9 cellular contexts compared by ENCODE assay signal in genomic region chr6:27836080-27836782, GRCh38.
A peak's percentile ranks its signal among the peaks of the same experiment; 100 is the strongest.
DNase-seq lines count a peak whose midpoint lies in the region; ATAC-seq, FAIRE-seq and TF ChIP-seq lines count a peak whose summit lies in the region.
"Had no signal": no experiment of that assay in that cellular context is flagged by ENCODE, and none has a peak within 500 bp of the region (broad histone marks: within the 10 kb centered on the region; RNA-seq: fewer than 3 reads in every experiment).

No MANE protein-coding gene starts in this region.

- TF ChIP-seq CTCF in CD8-positive, alpha-beta T cell (IDR thresholded peaks at IDR 0.05), result no peak
- TF ChIP-seq CTCF in NB4 (IDR thresholded peaks at IDR 0.05; ENCODE audit: low read depth, low read length), result no peak
- TF ChIP-seq CTCF in H1 (IDR thresholded peaks at IDR 0.05; ENCODE audit: control extremely low read depth in 1 of 3, insufficient read depth in 1 of 3, low read depth in 1 of 3, low read length in 3 of 3), result no peak
- no peak for TF ChIP-seq CTCF in neutrophil (IDR thresholded peaks at IDR 0.05)

- H3K4ac ChIP-seq in H1 (replicated peaks; ENCODE audit: insufficient read length, low read depth, low read length), result no peak overlapping the region

- peaks cover 26% of the 10 kb centered on the region for H3K4me1 Mint-ChIP-seq in CD8-positive, alpha-beta T cell (ENCODE audit: low read depth)

- 0 out of 2 replicates have a peak overlapping the region, but pooled peaks have one; percentile 0 for H3K18ac ChIP-seq in H1 (ENCODE audit: extremely low read depth, low read length)

- H3K4me1 ChIP-seq in CD8-positive, alpha-beta T cell (ENCODE audit: insufficient read depth, low read length), result peaks cover 38% of the 10 kb centered on the region
- H3K4me1 ChIP-seq in H1 (replicated peaks in 1 of 4; ENCODE audit: control insufficient read depth in 3 of 4, insufficient read depth in 4 of 4, low read length in 3 of 4) (peaks cover 0 to 5% (median 2%) of the 10 kb centered on the region in 4 experiments; a peak in 1 of 7 replicates), neutrophil (ENCODE audit: control insufficient read depth in 1 of 2, insufficient read depth in 1 of 2, low read depth in 1 of 2, low read length in 1 of 2) (peaks cover 44 to 52% of the 10 kb centered on the region in 2 experiments)

- peak overlapping the region; percentile 85 to 93 for H3K4me2 ChIP-seq in H1 (ENCODE audit: insufficient read depth in 1 of 2, low read depth in 2 of 2, low read length in 2 of 2)

- no peak for TF ChIP-seq POLR2A in NB4 (IDR thresholded peaks at IDR 0.05; ENCODE audit: extremely low read depth, insufficient read length)
- no peak; a peak in 1 of 3 replicates for TF ChIP-seq POLR2A in H1 (IDR thresholded peaks at IDR 0.05; ENCODE audit: control extremely low read depth in 1 of 2, low read depth in 2 of 2, low read length in 2 of 2)

- H3K79me2 ChIP-seq in H1 (ENCODE audit: control insufficient read depth in 1 of 2, insufficient read depth in 2 of 2, low read length in 2 of 2), result peaks cover 0 to 15% of the 10 kb centered on the region in 2 experiments; a peak in 2 of 4 replicates

- no peaks in the 10 kb centered on the region for H3K9me3 ChIP-seq in CD8-positive, alpha-beta T cell (ENCODE audit: low read length)
- H3K9me3 ChIP-seq in H1 (ENCODE audit: insufficient read depth in 2 of 2, low read depth in 1 of 2, low read length in 1 of 2), result no peaks in the 10 kb centered on the region
- H3K9me3 ChIP-seq in neutrophil, result no peaks in the 10 kb centered on the region

- no peak overlapping the region for H2BK15ac ChIP-seq in H1 (ENCODE audit: low read length)

- TF ChIP-seq EP300 in H1 (IDR thresholded peaks at IDR 0.05; ENCODE audit: borderline replicate concordance in 1 of 2, low read depth in 2 of 2, low read length in 2 of 2), result no peak

- no peaks in the 10 kb centered on the region for H3K36me3 Mint-ChIP-seq in CD8-positive, alpha-beta T cell

- H3K4me3 Mint-ChIP-seq in CD8-positive, alpha-beta T cell, result no peak overlapping the region
- H3K4me3 Mint-ChIP-seq: activated naive CD4-positive, alpha-beta T cell treated with anti-CD3 and anti-CD28 coated beads, Interleukin-2, amount 50 U/mL, for 24 hours had no signal

- peak overlapping the region; percentile 98 for H4K91ac ChIP-seq in H1 (replicated peaks; ENCODE audit: insufficient read length, low read length)

- no peak overlapping the region for H3K23ac ChIP-seq in H1 (ENCODE audit: insufficient read length)

- 61 to 100% methylated on average over 1 to 3 of the region's 3 CpGs for whole genome bisulfite sequencing in H1 (ENCODE audit: extremely low coverage in 1 of 2, insufficient coverage in 1 of 2, insufficient read length in 1 of 2, insufficient replicate concordance in 2 of 2, low coverage in 1 of 2, low lambda C conversion rate in 2 of 2, missing lambda C conversion rate in 1 of 2), 2 experiments

- no peaks in the 10 kb centered on the region for H3K27me3 ChIP-seq in CD8-positive, alpha-beta T cell (ENCODE audit: insufficient read depth, low read length)
- H3K27me3 ChIP-seq in H1 (replicated peaks in 1 of 4; ENCODE audit: control insufficient read depth in 3 of 4, extremely low read depth in 1 of 4, insufficient read depth in 3 of 4, low read length in 3 of 4) (no peaks in the 10 kb centered on the region), neutrophil (no peaks in the 10 kb centered on the region)

- peak overlapping the region; percentile 90; the same call in 1 of the 2 replicates for H4K8ac ChIP-seq in H1 (ENCODE audit: extremely low read depth, insufficient read depth, low read length)

- DNase-seq in CD8-positive, alpha-beta T cell, result no peak
- DNase-seq in NB4 (ENCODE audit: low read depth), result peak; percentile 25
- DNase-seq in H1 (ENCODE audit: low read depth in 1 of 2, low spot score in 2 of 2), result peak in 1 of 2 experiments; percentile 28
- DNase-seq in NOMO-1 treated with DMSO at 0.1 percent for 48 hours (lab: John Stamatoyannopoulos, UW; ENCODE audit: unreplicated experiment), result no peak
- DNase-seq in NCI-H1436 treated with DMSO at 0.1 percent for 48 hours (lab: John Stamatoyannopoulos, UW), result no peak
- no peak for DNase-seq in NK-92 (lab: John Stamatoyannopoulos, UW; ENCODE audit: unreplicated experiment)

- no peak overlapping the region; the same call in 1 of the 2 replicates for H2AK5ac ChIP-seq in H1 (ENCODE audit: low read depth, low read length)

- H3K79me1 ChIP-seq in H1 (ENCODE audit: low read depth, low read length), result no peaks in the 10 kb centered on the region

- no peaks in the 10 kb centered on the region for H4K20me1 ChIP-seq in H1 (replicated peaks in 1 of 2; ENCODE audit: control insufficient read depth in 1 of 2, insufficient read depth in 2 of 2, low read length in 2 of 2)

- FAIRE-seq in H1 (lab: Jason Lieb, UNC), result no peak

- no peak overlapping the region for H2BK120ac ChIP-seq in H1 (replicated peaks; ENCODE audit: low read depth, low read length)

- no peak for ATAC-seq in CD8-positive, alpha-beta T cell
- ATAC-seq in HG03354 (IDR thresholded peaks at IDR 0.05; ENCODE audit: poor library complexity, severe bottlenecking, unreplicated experiment), result no peak

- H4K5ac ChIP-seq in H1 (ENCODE audit: insufficient read length, low read depth, low read length), result peak overlapping the region; percentile 93

- H2AFZ ChIP-seq in H1 (ENCODE audit: low read length), result no peak overlapping the region

- no peak overlapping the region for H2BK20ac ChIP-seq in H1 (ENCODE audit: low read length)

- no peak overlapping the region for H3K14ac ChIP-seq in H1 (ENCODE audit: insufficient read length)

- H3K9ac ChIP-seq in H1 (replicated peaks in 1 of 4; ENCODE audit: extremely low read depth in 1 of 4, low read depth in 3 of 4, low read length in 3 of 4), result peak overlapping the region; percentile 87 to 99 (median 98)

- H3K27me3 Mint-ChIP-seq in CD8-positive, alpha-beta T cell (ENCODE audit: low read depth), result peaks cover 5% of the 10 kb centered on the region

- no peak for TF ChIP-seq RAD21 in H1 (IDR thresholded peaks at IDR 0.05 in 1 of 2, conservative IDR thresholded peaks at IDR 0.05 in 1 of 2; ENCODE audit: low read depth in 2 of 2, low read length in 2 of 2)

- peak overlapping the region; percentile 76 for H3K4me3 ChIP-seq in CD8-positive, alpha-beta T cell (ENCODE audit: low read depth, low read length)
- H3K4me3 ChIP-seq in NB4 (ENCODE audit: low read depth, low read length) (peak overlapping the region; percentile 93), H1 (ENCODE audit: extremely low read depth in 1 of 4, insufficient read depth in 2 of 4, low read depth in 3 of 4, low read length in 4 of 4) (peak overlapping the region; percentile 77 to 96 (median 93)), neutrophil (ENCODE audit: low read depth in 1 of 2, low read length in 1 of 2) (peak overlapping the region; percentile 71)

- peaks cover 12% of the 10 kb centered on the region for H3K23me2 ChIP-seq in H1 (ENCODE audit: low read depth, low read length)

- peak overlapping the region; percentile 66 for H3K56ac ChIP-seq in H1 (replicated peaks; ENCODE audit: insufficient read length, low read depth, low read length)

- peak overlapping the region; percentile 97; the same call in 1 of the 2 replicates for H2BK5ac ChIP-seq in H1 (ENCODE audit: low read depth, low read length)

- CTCF ChIA-PET in CD8-positive, alpha-beta T cell (lab: Charles Lee), result interaction anchor here (0.5 to 6.9 kb wide), 14 partner anchors 11 to 1564 kb away, joined by 3 to 92 read pairs (median 4); a partner anchor contains a TSS
- CTCF ChIA-PET in H1 (lab: Charles Lee; ENCODE audit: partially characterized antibody), result interaction anchor here (1.0 to 2.1 kb wide), 7 partner anchors 15 to 59 kb away, joined by 3 to 16 read pairs (median 4); a partner anchor contains a TSS

- POLR2A ChIA-PET in CD8-positive, alpha-beta T cell (lab: Charles Lee), result interaction anchor here (0.6 to 10.7 kb wide), 32 partner anchors 13 to 1816 kb away, joined by 3 to 746 read pairs (median 18); partner anchors contain the start of gene ZNF184
- POLR2A ChIA-PET in H1 (lab: Charles Lee; ENCODE audit: partially characterized antibody), result interaction anchor here (0.6 to 15.8 kb wide), 32 partner anchors 9 to 1815 kb away, joined by 3 to 2035 read pairs (median 13); partner anchors contain the start of gene ZSCAN31

- H2BK12ac ChIP-seq in H1 (ENCODE audit: low read depth, low read length), result peak overlapping the region; percentile 97; the same call in 1 of the 2 replicates

- intact Hi-C loops in CD8-positive, alpha-beta T cell (cut with DNase I, micrococcal nuclease), result loop anchor here (2.0 to 10.0 kb wide), 5 partner anchors 25 to 1804 kb away; partner anchors contain the start of genes ZNF165 (in 1 of the 2) and ZNF184 (in 1 of the 2)

- H3K27ac ChIP-seq in CD8-positive, alpha-beta T cell (ENCODE audit: low read depth, low read length), result peak overlapping the region; percentile 98
- peak overlapping the region; percentile 98 for H3K27ac ChIP-seq in H1 (ENCODE audit: low read depth, low read length)
- peak overlapping the region; percentile 77 for H3K27ac ChIP-seq in neutrophil

- H3K27ac Mint-ChIP-seq in CD8-positive, alpha-beta T cell, result no peak overlapping the region

- no peaks in the 10 kb centered on the region for H3K9me3 Mint-ChIP-seq in CD8-positive, alpha-beta T cell
- H3K9me3 Mint-ChIP-seq: activated naive CD4-positive, alpha-beta T cell treated with anti-CD3 and anti-CD28 coated beads, Interleukin-2, amount 50 U/mL, for 24 hours had no signal

- no peaks in the 10 kb centered on the region for H3K36me3 ChIP-seq in CD8-positive, alpha-beta T cell (ENCODE audit: insufficient read depth, low read length)
- H3K36me3 ChIP-seq in H1 (ENCODE audit: control insufficient read depth in 2 of 4, insufficient read depth in 4 of 4, low read length in 3 of 4), result no peaks in the 10 kb centered on the region
- H3K36me3 ChIP-seq in neutrophil, result peaks cover 17% of the 10 kb centered on the region

TF ChIP-seq in H1, 55 proteins besides CTCF, POLR2A, EP300 and RAD21 (continues in another document):
- no peak for TF ChIP-seq BRCA1 (IDR thresholded peaks at IDR 0.05; ENCODE audit: low read depth, low read length)
- TF ChIP-seq JUND (IDR thresholded peaks at IDR 0.05; ENCODE audit: low read length), result no peak
- TF ChIP-seq GTF2F1 (IDR thresholded peaks at IDR 0.05; ENCODE audit: borderline replicate concordance, low read depth, low read length), result no peak
- no peak for TF ChIP-seq RXRA (IDR thresholded peaks at IDR 0.05; ENCODE audit: insufficient read depth, low read depth, low read length)
- TF ChIP-seq ZNF274 (IDR thresholded peaks at IDR 0.05; ENCODE audit: borderline replicate concordance, extremely low read depth, low read length), result no peak
- TF ChIP-seq HDAC6 (IDR thresholded peaks at IDR 0.05; ENCODE audit: low read depth, low read length), result no peak
- TF ChIP-seq CEBPB (IDR thresholded peaks at IDR 0.05; ENCODE audit: low read depth, low read length), result no peak
- TF ChIP-seq POLR2AphosphoS5 (IDR thresholded peaks at IDR 0.05; ENCODE audit: low read depth, low read length), result no peak
- no peak for TF ChIP-seq FOSL1 (IDR thresholded peaks at IDR 0.05; ENCODE audit: insufficient read depth, low read depth, low read length)
- TF ChIP-seq CHD1 (IDR thresholded peaks at IDR 0.05; ENCODE audit: low read depth, low read length), result no peak
- no peak for TF ChIP-seq EZH2 (IDR thresholded peaks at IDR 0.05; ENCODE audit: low read depth, low read length, severe bottlenecking)
- no peak for TF ChIP-seq TBP (IDR thresholded peaks at IDR 0.05; ENCODE audit: low read depth, low read length)
